15 cellular contexts compared by ENCODE assay signal in genomic region chr3:194043516-194043915, GRCh38.
A peak's percentile ranks its signal among the peaks of the same experiment; 100 is the strongest.
DNase-seq lines count a peak whose midpoint lies in the region; ATAC-seq, FAIRE-seq and TF ChIP-seq lines count a peak whose summit lies in the region.
"Had no signal": no experiment of that assay in that cellular context is flagged by ENCODE, and none has a peak within 500 bp of the region (broad histone marks: within the 10 kb centered on the region; RNA-seq: fewer than 3 reads in every experiment).

No MANE protein-coding gene starts in this region.

- H4K20me1 ChIP-seq in K562 (replicated peaks; ENCODE audit: control insufficient read depth, insufficient read depth, low read length): no peaks in the 10 kb centered on the region
- H4K20me1 ChIP-seq: BLaER1 had no signal

- DNase-seq in AG08395 (ENCODE audit: low spot score): peak; percentile 59
- DNase-seq in HK-2 (ENCODE audit: unreplicated experiment): peak; percentile 21
- peak; percentile 32 to 63 (median 38) for DNase-seq in K562 (ENCODE audit: extremely low read depth in 1 of 4, low spot score in 3 of 4)
- DNase-seq in kidney tubule cell (ENCODE audit: low spot score): peak; percentile 82
- DNase-seq in esophagus muscularis mucosa (ENCODE audit: extremely low spot score): no peak
- DNase-seq in stimulated activated CD4-positive, alpha-beta T cell treated with anti-CD3 and anti-CD28 coated beads, Interleukin-15, amount 100 ng/mL, for 24 hours: no peak
- DNase-seq: activated B cell treated with CpG ODN at 0.5 μM for 24 hours; activated naive CD8-positive, alpha-beta T cell treated with anti-CD3 and anti-CD28 coated beads, Interleukin-2, amount 50 U/mL, for 24 hours; activated T-cell treated with anti-CD3 and anti-CD28 coated beads for 4 hours; NCI-H1092; upper lobe of left lung had no signal

- no peak overlapping the region for H3K9ac ChIP-seq in K562 (ENCODE audit: insufficient read depth in 1 of 2, low read depth in 2 of 2, low read length in 2 of 2)
- H3K9ac ChIP-seq: BLaER1 had no signal

- no peak for TF ChIP-seq CTCF in K562 (IDR thresholded peaks at IDR 0.05 in 2 of 3, conservative IDR thresholded peaks at IDR 0.05 in 1 of 3; ENCODE audit: insufficient read depth in 2 of 3, low read depth in 1 of 3, low read length in 3 of 3)
- TF ChIP-seq CTCF in esophagus muscularis mucosa (IDR thresholded peaks at IDR 0.05): no peak

- no peaks in the 10 kb centered on the region for H3K79me2 ChIP-seq in K562 (ENCODE audit: control insufficient read depth, insufficient read depth, low read length)

- H3K9me3 ChIP-seq in K562 (replicated peaks; ENCODE audit: control insufficient read depth, insufficient read depth, low read depth, low read length) (no peaks in the 10 kb centered on the region), esophagus muscularis mucosa (no peaks in the 10 kb centered on the region)
- H3K9me3 ChIP-seq: BLaER1, HAP-1, upper lobe of left lung had no signal

- no peak overlapping the region for H2AFZ ChIP-seq in K562 (ENCODE audit: low read depth, low read length)

- in situ Hi-C loops in K562 (cut with MboI): no loop called here

- intact Hi-C loops in K562 (cut with micrococcal nuclease): no loop called here
- intact Hi-C loops in esophagus muscularis mucosa (cut with DNase I): no loop called here

- no peak for TF ChIP-seq RAD21 in K562 (CRISPR knock-in tag; conservative IDR thresholded peaks at IDR 0.05 in 1 of 2, IDR thresholded peaks at IDR 0.05 in 1 of 2)

- TF ChIP-seq EP300 in K562 (IDR thresholded peaks at IDR 0.05; ENCODE audit: low read length): no peak
- TF ChIP-seq EP300 in esophagus muscularis mucosa (IDR thresholded peaks at IDR 0.05): no peak

- H3K9me1 ChIP-seq in K562 (ENCODE audit: control insufficient read depth, insufficient read depth, low read length): no peaks in the 10 kb centered on the region

- CTCF ChIA-PET in K562 (lab: Yijun Ruan, JAX; ENCODE audit: low intra/inter-chr PET ratio): no interaction called here

- TF ChIP-seq POLR2A in K562 (conservative IDR thresholded peaks at IDR 0.05): no peak
- TF ChIP-seq POLR2A in esophagus muscularis mucosa (IDR thresholded peaks at IDR 0.05; ENCODE audit: low read depth): no peak

- H3K27me3 ChIP-seq in K562 (ENCODE audit: control insufficient read depth in 2 of 2, insufficient read depth in 2 of 2, low read length in 2 of 2) (no peaks in the 10 kb centered on the region), esophagus muscularis mucosa (no peaks in the 10 kb centered on the region)
- H3K27me3 ChIP-seq: BLaER1, upper lobe of left lung had no signal

- no peak overlapping the region for H3K27ac ChIP-seq in K562 (ENCODE audit: extremely low read depth, low read depth, low read length)
- no peak overlapping the region for H3K27ac ChIP-seq in esophagus muscularis mucosa (replicated peaks in 1 of 4)
- H3K27ac ChIP-seq: BLaER1, upper lobe of left lung had no signal

- POLR2A ChIA-PET in K562 (lab: Yijun Ruan, JAX): interaction anchor here (0.7 to 1.5 kb wide), 4 partner anchors 8 to 263 kb away, joined by 3 to 9 read pairs (median 4); no protein-coding TSS in a partner anchor

- H3K4me3 ChIP-seq in K562 (no peak overlapping the region), esophagus muscularis mucosa (no peak overlapping the region)
- H3K4me3 ChIP-seq: BLaER1, HAP-1, upper lobe of left lung had no signal

- 3% methylated on average over 3 of the region's 3 CpGs for WGBS in K562 (ENCODE audit: insufficient coverage, low coverage, missing lambda C conversion rate)
- WGBS in esophagus muscularis mucosa: 98% methylated on average over 3 of the region's 3 CpGs

- no TSS peak for BruUV-seq in K562 (replicated peaks; lab: Mats Ljungman, UMichigan)

- H3K4me1 ChIP-seq in K562 (replicated peaks in 1 of 2; ENCODE audit: control insufficient read depth in 2 of 2, insufficient read depth in 2 of 2, low read length in 2 of 2) (peaks cover under 1 to 19% of the 10 kb centered on the region in 2 experiments; a peak in 3 of 5 replicates), esophagus muscularis mucosa (peaks cover 11 to 13% (median 12%) of the 10 kb centered on the region in 4 donors)
- H3K4me1 ChIP-seq: HAP-1 had no signal

- H3K36me3 ChIP-seq in K562 (ENCODE audit: control insufficient read depth, insufficient read depth, low read length) (no peaks in the 10 kb centered on the region), esophagus muscularis mucosa (no peaks in the 10 kb centered on the region)
- H3K36me3 ChIP-seq: BLaER1, HAP-1, upper lobe of left lung had no signal

- ATAC-seq in K562 (peak; percentile 73), GM21737 (IDR thresholded peaks at IDR 0.05; ENCODE audit: unreplicated experiment) (no peak), HG02852 (IDR thresholded peaks at IDR 0.05; ENCODE audit: unreplicated experiment) (no peak)
- ATAC-seq: activated naive CD8-positive, alpha-beta T cell treated with anti-CD3 and anti-CD28 coated beads, Interleukin-2, amount 50 U/mL, for 24 hours had no signal

- no peak overlapping the region for H3K4me2 ChIP-seq in K562 (ENCODE audit: insufficient read depth, low read length)
- H3K4me2 ChIP-seq: BLaER1 had no signal

- no peak for FAIRE-seq in K562 (lab: Jason Lieb, UNC)

TF ChIP-seq in K562, 482 proteins besides CTCF, POLR2A, EP300 and RAD21 (continues in another document):
- TF ChIP-seq PBX2 (CRISPR knock-in tag; IDR thresholded peaks at IDR 0.05; ENCODE audit: low read depth) (no peak), PBX2 (tag; conservative IDR thresholded peaks at IDR 0.05; ENCODE audit: low read depth) (no peak), THRA (IDR thresholded peaks at IDR 0.05) (no peak), TCF3 (CRISPR knock-in tag; IDR thresholded peaks at IDR 0.05) (peak; percentile 46; the same call in 1 of the 2 replicates), FOSL1 (tag; conservative IDR thresholded peaks at IDR 0.05) (0 out of 2 replicates have a peak, but pooled peaks have one; percentile 46), ZNF347 (CRISPR knock-in tag; IDR thresholded peaks at IDR 0.05; ENCODE audit: low read depth) (no peak), CEBPZ (IDR thresholded peaks at IDR 0.05; ENCODE audit: borderline replicate concordance, low read depth, low read length) (no peak), ZFPM2 (CRISPR knock-in tag; IDR thresholded peaks at IDR 0.05) (no peak), SMARCE1 (IDR thresholded peaks at IDR 0.05) (0 out of 2 replicates have a peak, but pooled peaks have one; percentile 53)

Comparison
In these comparisons a context has a peak if more than half of its experiments do, and no peak if none do; other contexts are left out.
1. DNase-seq: peak in AG08395 (single experiment), HK-2 (single experiment), K562 (4 of 4) and kidney tubule cell (single experiment); none in esophagus muscularis mucosa (single experiment) and stimulated activated CD4-positive, alpha-beta T cell treated with anti-CD3 and anti-CD28 coated beads, Interleukin-15, amount 100 ng/mL, for 24 hours (single experiment).